In the genomic region with DNA sequence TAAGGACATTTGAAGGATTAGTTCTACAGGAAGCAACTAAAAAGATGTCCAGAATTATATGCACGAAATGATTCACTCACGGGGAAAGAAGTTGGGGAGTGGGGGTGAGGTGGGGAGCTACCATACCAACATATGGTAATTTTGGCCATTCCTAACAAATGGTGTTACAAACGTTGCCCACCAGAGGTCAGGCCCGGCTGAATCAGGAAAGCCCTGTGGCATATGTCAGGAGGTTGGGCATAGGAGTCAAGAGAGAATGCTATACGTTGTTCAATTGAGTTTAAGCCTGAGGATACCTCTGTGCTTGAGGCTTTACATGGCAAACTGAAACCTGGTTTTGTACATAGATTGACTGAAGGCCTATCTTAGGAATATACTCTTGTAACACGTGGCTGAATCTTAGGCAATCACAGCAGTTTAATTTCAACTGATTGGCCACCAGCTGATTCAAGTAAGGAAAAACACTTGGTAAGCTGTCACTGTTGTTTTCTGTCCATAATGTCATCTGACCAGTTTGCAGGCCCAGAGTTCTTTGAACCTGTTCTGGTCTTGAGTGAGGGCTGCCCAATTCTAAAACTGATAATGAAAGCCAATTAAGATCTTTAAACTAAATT, we compare ENCODE assay signal across 9 cellular contexts. TPM values are rescaled to one million over a fixed set of nuclear protein-coding genes. Genes with fewer than 3 reads are reported as not detected.
A peak's percentile ranks its signal among the peaks of the same experiment; 100 is the strongest.
DNase-seq lines count a peak whose midpoint lies in the region; ATAC-seq and TF ChIP-seq lines count a peak whose summit lies in the region.
"Had no signal": no experiment of that assay in that cellular context is flagged by ENCODE, and none has a peak within 500 bp of the region (broad histone marks: within the 10 kb centered on the region; RNA-seq: fewer than 3 reads in every experiment).

No MANE protein-coding gene starts in this region.

- H3K36me3 Mint-ChIP-seq in CD14-positive monocyte, result no peaks in the 10 kb centered on the region
- H3K36me3 Mint-ChIP-seq in activated CD4-positive, alpha-beta T cell treated with anti-CD3 and anti-CD28 coated beads, Interleukin-2, amount 10 ng/mL, durations not matched to agents 7 days and 5 days (ENCODE audit: low read depth), result no peaks in the 10 kb centered on the region

- H3K4me1 ChIP-seq in vagina, result no peaks in the 10 kb centered on the region

- no peaks in the 10 kb centered on the region for H3K9me3 ChIP-seq in vagina

- no peaks in the 10 kb centered on the region for H3K27me3 ChIP-seq in vagina

- no peak overlapping the region for H3K4me3 ChIP-seq in vagina

- H3K27ac ChIP-seq in vagina, result no peak overlapping the region

- no peaks in the 10 kb centered on the region for H3K27me3 Mint-ChIP-seq in CD14-positive monocyte (ENCODE audit: low read depth in 3 of 3)
- H3K27me3 Mint-ChIP-seq in activated CD4-positive, alpha-beta T cell treated with anti-CD3 and anti-CD28 coated beads, Interleukin-2, amount 10 ng/mL, durations not matched to agents 7 days and 5 days, result peaks cover 13% of the 10 kb centered on the region

- POLR2A ChIA-PET in activated CD4-positive, alpha-beta T cell treated with anti-CD3 and anti-CD28 coated beads, Interleukin-2, amount 10 ng/mL, durations not matched to agents 7 days and 5 days (lab: Charles Lee), result no interaction called here

- TF ChIP-seq CTCF in CD14-positive monocyte (IDR thresholded peaks at IDR 0.05) (peak; percentile 34), vagina (IDR thresholded peaks at IDR 0.05) (peak in 2 of 3 experiments; percentile 30 to 35)

- CTCF ChIA-PET in activated CD4-positive, alpha-beta T cell treated with anti-CD3 and anti-CD28 coated beads, Interleukin-2, amount 10 ng/mL, durations not matched to agents 7 days and 5 days (lab: Charles Lee), result interaction anchor here (1.2 to 1.6 kb wide), 3 partner anchors 8 to 515 kb away, joined by 3 to 4 read pairs (median 3); no protein-coding TSS in a partner anchor

- no peak overlapping the region for H3K4me3 Mint-ChIP-seq in CD14-positive monocyte
- H3K4me3 Mint-ChIP-seq in activated CD4-positive, alpha-beta T cell treated with anti-CD3 and anti-CD28 coated beads, Interleukin-2, amount 10 ng/mL, durations not matched to agents 7 days and 5 days, result no peak overlapping the region
- H3K4me3 Mint-ChIP-seq: T-helper 1 cell treated with Interleukin-12 subunit alpha and Interleukin-12 subunit beta and Interleukin-4 antibody, amounts not matched to agents 30 μg/mL and 1 μg/mL, for 36 hours had no signal

- no peak overlapping the region for H3K27ac Mint-ChIP-seq in CD14-positive monocyte
- H3K27ac Mint-ChIP-seq in activated CD4-positive, alpha-beta T cell treated with anti-CD3 and anti-CD28 coated beads, Interleukin-2, amount 10 ng/mL, durations not matched to agents 7 days and 5 days, result no peak overlapping the region
- H3K27ac Mint-ChIP-seq: T-helper 1 cell treated with Interleukin-12 subunit alpha and Interleukin-12 subunit beta and Interleukin-4 antibody, amounts not matched to agents 30 μg/mL and 1 μg/mL, for 36 hours had no signal

- no peaks in the 10 kb centered on the region for H3K36me3 ChIP-seq in vagina

- TF ChIP-seq POLR2A in vagina (IDR thresholded peaks at IDR 0.05), result no peak

- intact Hi-C loops in CD14-positive monocyte (cut with micrococcal nuclease), result loop anchor here in 1 of 2 donors (10.0 kb wide), 1 partner anchor 845 kb away; no protein-coding TSS in a partner anchor
- intact Hi-C loops in vagina (cut with DNase I), result loop anchor here (10.0 kb wide), 1 partner anchor 515 kb away; no protein-coding TSS in a partner anchor

- H3K9me3 Mint-ChIP-seq in CD14-positive monocyte, result no peaks in the 10 kb centered on the region
- no peaks in the 10 kb centered on the region for H3K9me3 Mint-ChIP-seq in activated CD4-positive, alpha-beta T cell treated with anti-CD3 and anti-CD28 coated beads, Interleukin-2, amount 10 ng/mL, durations not matched to agents 7 days and 5 days
- H3K9me3 Mint-ChIP-seq: T-helper 1 cell treated with Interleukin-12 subunit alpha and Interleukin-12 subunit beta and Interleukin-4 antibody, amounts not matched to agents 30 μg/mL and 1 μg/mL, for 36 hours had no signal

- H3K4me1 Mint-ChIP-seq in CD14-positive monocyte, result no peaks in the 10 kb centered on the region
- no peaks in the 10 kb centered on the region for H3K4me1 Mint-ChIP-seq in activated CD4-positive, alpha-beta T cell treated with anti-CD3 and anti-CD28 coated beads, Interleukin-2, amount 10 ng/mL, durations not matched to agents 7 days and 5 days

- peak; percentile 86 for ATAC-seq in GM18867 (IDR thresholded peaks at IDR 0.05; ENCODE audit: unreplicated experiment)
- ATAC-seq in HG03064 (IDR thresholded peaks at IDR 0.05; ENCODE audit: low read depth, unreplicated experiment), result peak; percentile 68

- DNase-seq in CD14-positive monocyte (ENCODE audit: low spot score) (no peak), NCI-H226 (peak; percentile 25), epidermal melanocyte (ENCODE audit: insufficient read length, low spot score) (peak; percentile 61), mucosa of gallbladder (ENCODE audit: low spot score) (peak; percentile 20), vagina (ENCODE audit: extremely low spot score in 2 of 2) (no peak)
- DNase-seq in activated CD4-positive, alpha-beta T cell treated with anti-CD3 and anti-CD28 coated beads, Interleukin-2, amount 10 ng/mL, durations not matched to agents 7 days and 5 days, result peak; percentile 60

RNA-seq across cellular contexts. Expression of a gene that starts 23.4 kb away (rescaled TPM):
- not detected for polyA plus RNA-seq in CD14-positive monocyte
- not detected for total RNA-seq in activated CD4-positive, alpha-beta T cell treated with anti-CD3 and anti-CD28 coated beads, Interleukin-2, amount 10 ng/mL, durations not matched to agents 7 days and 5 days
- total RNA-seq in mucosa of gallbladder (22.4 TPM), vagina (not detected)

Comparison
In these comparisons a context has a peak if more than half of its experiments do, and no peak if none do; other contexts are left out.
1. DNase-seq: peak in NCI-H226 (single experiment), activated CD4-positive, alpha-beta T cell treated with anti-CD3 and anti-CD28 coated beads, Interleukin-2, amount 10 ng/mL, durations not matched to agents 7 days and 5 days (single experiment), epidermal melanocyte (single experiment) and mucosa of gallbladder (single experiment); none in CD14-positive monocyte (single experiment) and vagina (0 of 2).
2. RNA of a gene that starts 23.4 kb away (total RNA-seq): 22.4 TPM in mucosa of gallbladder (single experiment); not detected in activated CD4-positive, alpha-beta T cell treated with anti-CD3 and anti-CD28 coated beads, Interleukin-2, amount 10 ng/mL, durations not matched to agents 7 days and 5 days and not detected in vagina (single experiment); every median in the first group is over 10 times any median in the second.